16 cellular contexts compared by ENCODE assay signal in genomic region chr7:95323410-95324129, GRCh38. TPM values are rescaled to one million over a fixed set of nuclear protein-coding genes. Genes with fewer than 3 reads are reported as not detected.
"Had no signal": no experiment of that assay in that cellular context is flagged by ENCODE, and none has a peak within 500 bp of the region (broad histone marks: within the 10 kb centered on the region; RNA-seq: fewer than 3 reads in every experiment).

No MANE protein-coding gene starts in this region.

- H3K9me3 ChIP-seq: lower lobe of right lung, ovary, suprapubic skin had no signal

- H3K27ac ChIP-seq: foreskin keratinocyte, lower lobe of right lung, ovary, suprapubic skin had no signal

- H3K27me3 ChIP-seq: ovary had no signal

- H3K36me3 Mint-ChIP-seq: type B pancreatic cell had no signal

- H3K27ac Mint-ChIP-seq: nephron progenitor cell; stimulated activated naive CD8-positive, alpha-beta T cell treated with anti-CD3 and anti-CD28 coated beads, Interleukin-15, Interleukin-2, amounts not matched to agents 100 ng/mL and 50 ng/mL, for 24 hours; type B pancreatic cell had no signal

- ATAC-seq: activated CD4-positive, CD25-positive, alpha-beta regulatory T cell treated with anti-CD3 and anti-CD28 coated beads, Interleukin-2, amount 50 U/mL, for 24 hours; sciatic nerve had no signal

- H3K4me1 ChIP-seq: foreskin keratinocyte, lower lobe of right lung, suprapubic skin had no signal

- H3K4me3 Mint-ChIP-seq: stimulated activated naive CD8-positive, alpha-beta T cell treated with anti-CD3 and anti-CD28 coated beads, Interleukin-15, Interleukin-2, amounts not matched to agents 100 ng/mL and 50 ng/mL, for 24 hours; type B pancreatic cell had no signal

- H3K36me3 ChIP-seq: lower lobe of right lung, ovary, suprapubic skin had no signal

- H3K9me3 Mint-ChIP-seq: stimulated activated naive CD8-positive, alpha-beta T cell treated with anti-CD3 and anti-CD28 coated beads, Interleukin-15, Interleukin-2, amounts not matched to agents 100 ng/mL and 50 ng/mL, for 24 hours had no signal

- H3K4me3 ChIP-seq: lower lobe of right lung, ovary, suprapubic skin had no signal

- DNase-seq: activated CD4-positive, alpha-beta T cell treated with anti-CD3 and anti-CD28 coated beads, Interleukin-2, amount 50 U/mL, for 1 hour; activated CD8-positive, alpha-beta memory T cell treated with anti-CD3 and anti-CD28 coated beads for 24 hours; activated T-cell treated with anti-CD3 and anti-CD28 coated beads for 4 hours; anterior cingulate cortex; cerebellar nuclear complex; effector CD8-positive, alpha-beta T cell; foreskin keratinocyte; lower lobe of right lung; ovary had no signal

RNA-seq across cellular contexts. Expression of gene PON1, which starts 0.8 kb away (rescaled TPM):
- total RNA-seq: foreskin keratinocyte, pulmonary artery endothelial cell, sciatic nerve had no signal
- polyA plus RNA-seq: foreskin keratinocyte had no signal
